In the genomic region with DNA sequence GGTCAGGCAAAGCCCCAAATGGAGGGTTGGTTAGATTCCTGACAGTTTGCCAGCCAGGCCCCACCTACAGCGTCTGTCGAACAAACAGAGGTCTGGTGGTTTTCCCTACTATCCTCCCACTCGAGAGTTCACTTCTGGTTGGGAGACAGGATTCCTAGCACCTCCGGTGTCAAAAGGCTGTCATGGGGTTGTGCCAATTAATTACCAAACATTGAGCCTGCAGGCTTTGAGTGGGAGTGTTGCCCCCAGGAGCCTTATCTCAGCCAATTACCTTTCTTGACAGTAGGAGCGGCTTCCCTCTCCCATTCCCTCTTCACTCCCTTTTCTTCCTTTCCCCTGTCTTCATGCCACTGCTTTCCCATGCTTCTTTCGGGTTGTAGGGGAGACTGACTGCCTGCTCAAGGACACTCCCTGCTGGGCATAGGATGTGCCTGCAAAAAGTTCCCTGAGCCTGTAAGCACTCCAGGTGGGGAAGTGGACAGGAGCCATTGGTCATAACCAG, we compare ENCODE assay signal across 9 cellular contexts. TPM values are rescaled to one million over a fixed set of nuclear protein-coding genes. Genes with fewer than 3 reads are reported as not detected.
DNase-seq lines count a peak whose midpoint lies in the region; ATAC-seq and TF ChIP-seq lines count a peak whose summit lies in the region.
"Had no signal": no experiment of that assay in that cellular context is flagged by ENCODE, and none has a peak within 500 bp of the region (broad histone marks: within the 10 kb centered on the region; RNA-seq: fewer than 3 reads in every experiment).

No MANE protein-coding gene starts in this region.

- H3K9me3 ChIP-seq in T-helper 17 cell (ENCODE audit: control insufficient read depth, low read length, poor library complexity, severe bottlenecking): no peaks in the 10 kb centered on the region

- no peak overlapping the region for H3K4me3 ChIP-seq in LNCaP clone FGC (ENCODE audit: low read depth, low read length)

- H3K4me3 Mint-ChIP-seq in nephron progenitor cell: no peak overlapping the region
- no peak overlapping the region for H3K4me3 Mint-ChIP-seq in T-helper 17 cell

- H3K36me3 Mint-ChIP-seq in nephron progenitor cell (ENCODE audit: low read depth): peaks cover 53% of the 10 kb centered on the region
- H3K36me3 Mint-ChIP-seq in T-helper 17 cell (ENCODE audit: low read depth): peaks cover 6% of the 10 kb centered on the region

- no peak for ATAC-seq in T-helper 17 cell
- no peak for ATAC-seq in GM18907 (IDR thresholded peaks at IDR 0.05; ENCODE audit: unreplicated experiment)

- H3K27ac Mint-ChIP-seq in nephron progenitor cell: peak overlapping the region; percentile 8
- no peak overlapping the region for H3K27ac Mint-ChIP-seq in T-helper 17 cell

- H3K4me1 Mint-ChIP-seq in nephron progenitor cell (peaks cover 23% of the 10 kb centered on the region), T-helper 17 cell (peaks cover 18% of the 10 kb centered on the region)

- DNase-seq in ELF-1 (ENCODE audit: low read depth, low spot score) (peak; percentile 68), LNCaP clone FGC (ENCODE audit: low read depth) (no peak), dedifferentiated amniotic fluid mesenchymal stem cell (ENCODE audit: extremely low spot score) (peak; percentile 16), nephron progenitor cell (peak; percentile 21), NAMALWA (ENCODE audit: low spot score) (no peak), T-helper 17 cell (no peak)
- no peak for DNase-seq in activated effector memory CD4-positive, alpha-beta T cell treated with Interleukin-2 at 50 U/mL for 16 hours

- no peaks in the 10 kb centered on the region for H3K27me3 Mint-ChIP-seq in nephron progenitor cell (ENCODE audit: low read depth, poor library complexity)
- H3K27me3 Mint-ChIP-seq in T-helper 17 cell: no peaks in the 10 kb centered on the region

- TF ChIP-seq CTCF in LNCaP clone FGC (IDR thresholded peaks at IDR 0.05; ENCODE audit: control insufficient read depth, extremely low read depth, insufficient read depth) (peak; percentile 61), nephron progenitor cell (IDR thresholded peaks at IDR 0.05) (peak; percentile 25)

- H3K9me3 Mint-ChIP-seq in nephron progenitor cell: no peaks in the 10 kb centered on the region

RNA-seq across cellular contexts. Expression of gene TTC36, which starts 4.7 kb away (rescaled TPM):
- under 1 TPM in 1 of 2 donors, not detected in 1; 0.55 TPM for total RNA-seq in T-helper 17 cell
- total RNA-seq: mononuclear cell had no signal

RNA-seq across cellular contexts. Expression of gene TMEM25, which starts 8.4 kb away (rescaled TPM):
- 1 to 10 TPM; 9.2 to 10.0 TPM for total RNA-seq in T-helper 17 cell

RNA-seq across cellular contexts. Expression of gene IFT46, which starts 43.1 kb away (rescaled TPM):
- 1 to 10 TPM; 5.2 to 5.7 TPM for total RNA-seq in T-helper 17 cell

RNA-seq across cellular contexts. Expression of gene ARCN1, which starts 49.6 kb away (rescaled TPM):
- total RNA-seq in T-helper 17 cell: 10 to 100 TPM; 86.2 to 87.5 TPM

Comparison
In these comparisons a context has a peak if more than half of its experiments do, and no peak if none do; other contexts are left out.
1. DNase-seq: peak in ELF-1 (single experiment), dedifferentiated amniotic fluid mesenchymal stem cell (single experiment) and nephron progenitor cell (single experiment); none in LNCaP clone FGC (single experiment), NAMALWA (single experiment), activated effector memory CD4-positive, alpha-beta T cell treated with Interleukin-2 at 50 U/mL for 16 hours (single experiment) and T-helper 17 cell (0 of 3).